1 cellular context compared by ENCODE assay signal in the genomic region with DNA sequence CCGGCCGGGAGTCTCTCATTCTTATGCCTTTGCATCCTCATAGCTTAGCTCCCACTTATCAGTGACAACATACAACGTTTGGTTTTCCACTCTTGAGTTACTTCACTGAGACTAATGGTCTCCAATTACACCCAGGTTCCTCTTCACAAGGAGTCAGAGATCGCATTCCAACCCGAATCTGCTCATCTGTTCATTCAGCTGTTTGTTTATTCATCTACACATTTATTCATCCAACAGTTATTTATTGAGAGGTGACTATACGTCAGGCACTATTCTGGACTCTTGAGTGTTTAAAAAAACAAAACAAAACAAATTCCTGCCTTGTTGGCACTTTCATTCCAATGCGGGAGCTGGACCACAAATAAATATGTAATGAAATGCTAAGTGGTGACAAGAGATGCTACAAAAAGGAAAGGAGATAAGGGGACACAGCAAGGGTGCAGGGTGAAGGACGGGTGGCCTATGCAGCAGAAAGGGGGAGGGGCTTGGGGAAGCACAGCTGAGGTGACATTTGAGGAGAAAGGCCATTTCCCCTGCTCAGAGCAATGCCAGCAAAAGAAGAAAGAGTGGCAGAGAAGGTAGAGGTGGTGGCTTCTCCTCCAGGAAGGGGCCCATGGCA.
TF ChIP-seq lines count a peak whose summit lies in the region.

No MANE protein-coding gene starts in this region.

TF ChIP-seq in IMR-90, 13 proteins besides CTCF, POLR2A, EP300 and RAD21:
- TF ChIP-seq BHLHE40 (IDR thresholded peaks at IDR 0.05; ENCODE audit: low read depth, low read length) (no peak), CEBPB (IDR thresholded peaks at IDR 0.05; ENCODE audit: low read depth, low read length) (no peak), CHD1 (IDR thresholded peaks at IDR 0.05; ENCODE audit: low read depth, low read length) (no peak), RCOR1 (IDR thresholded peaks at IDR 0.05; ENCODE audit: insufficient replicate concordance, low read length) (no peak), MAZ (IDR thresholded peaks at IDR 0.05; ENCODE audit: borderline replicate concordance, low read depth, low read length) (no peak)
